8 cellular contexts compared by ENCODE assay signal in genomic region chr5:59039003-59039295, GRCh38.
DNase-seq lines count a peak whose midpoint lies in the region; ATAC-seq and TF ChIP-seq lines count a peak whose summit lies in the region.

No MANE protein-coding gene starts in this region.

- H4K8ac ChIP-seq in trophoblast cell (ENCODE audit: low read depth, low read length): peak overlapping the region; percentile 57

- H2AK5ac ChIP-seq in trophoblast cell (ENCODE audit: low read length): peak overlapping the region; percentile 65

- TF ChIP-seq CTCF in AG10803 (conservative IDR thresholded peaks at IDR 0.05; ENCODE audit: low read length) (no peak), SK-N-SH (IDR thresholded peaks at IDR 0.05) (no peak), fibroblast of the aortic adventitia (IDR thresholded peaks at IDR 0.05; ENCODE audit: insufficient read depth, low read length) (no peak)

- TF ChIP-seq RAD21 in SK-N-SH (IDR thresholded peaks at IDR 0.05; ENCODE audit: low read length): no peak

- H3K4me1 ChIP-seq in SK-N-SH (ENCODE audit: control insufficient read depth in 1 of 2, insufficient read depth in 2 of 2, low read depth in 1 of 2, low read length in 1 of 2): peaks cover 26 to 45% of the 10 kb centered on the region in 2 experiments
- peaks cover 3 to 5% of the 10 kb centered on the region in 2 experiments for H3K4me1 ChIP-seq in trophoblast cell (ENCODE audit: control insufficient read depth in 1 of 2, insufficient read depth in 2 of 2, low read length in 2 of 2)

- H3K9ac ChIP-seq in SK-N-SH (peak overlapping the region; percentile 69; the same call in 1 of the 2 replicates), trophoblast cell (ENCODE audit: low read length) (peak overlapping the region; percentile 94)

- H3K23ac ChIP-seq in trophoblast cell (ENCODE audit: low read length): no peak overlapping the region

- peak overlapping the region; percentile 70 for H4K12ac ChIP-seq in trophoblast cell (ENCODE audit: low read depth, low read length)

- H3K27ac ChIP-seq in SK-N-SH (ENCODE audit: low read depth in 2 of 2, low read length in 1 of 2) (peak overlapping the region; percentile 41 to 50; a peak in 2 of 4 replicates), trophoblast cell (ENCODE audit: low read depth, low read length) (peak overlapping the region; percentile 38)

- peak overlapping the region; percentile 58 for H2BK12ac ChIP-seq in trophoblast cell (ENCODE audit: low read length)

- H3K18ac ChIP-seq in trophoblast cell (ENCODE audit: low read length): peak overlapping the region; percentile 98

- 10% methylated on average over 4 of the region's 29 CpGs for WGBS in SK-N-SH (ENCODE audit: low lambda C conversion rate)
- WGBS in trophoblast cell (ENCODE audit: extremely low coverage, insufficient coverage, insufficient read length): no CpG with 5 or more reads among the region's 29 CpGs

- H3K14ac ChIP-seq in trophoblast cell (ENCODE audit: low read length): peak overlapping the region; percentile 95

- peak overlapping the region; percentile 91 for H2BK120ac ChIP-seq in trophoblast cell (ENCODE audit: insufficient read depth, low read length, poor library complexity)

- H3K27me3 ChIP-seq in SK-N-SH (ENCODE audit: insufficient read depth) (no peaks in the 10 kb centered on the region), trophoblast cell (ENCODE audit: insufficient read depth, low read length) (peaks cover 5% of the 10 kb centered on the region)

- DNase-seq in AG10803 (ENCODE audit: low read depth) (no peak), SK-N-SH (no peak), fibroblast of the aortic adventitia (ENCODE audit: low read depth) (peak; percentile 39), trophoblast cell (no peak), HT-29 (ENCODE audit: low spot score) (no peak), superior temporal gyrus (ENCODE audit: extremely low spot score) (no peak)

- peak overlapping the region; percentile 93 for H2AFZ ChIP-seq in SK-N-SH (ENCODE audit: low read depth)
- peak overlapping the region; percentile 66 for H2AFZ ChIP-seq in trophoblast cell (ENCODE audit: insufficient read depth, low read length, poor library complexity)

- H3K9me2 ChIP-seq in SK-N-SH: no peaks in the 10 kb centered on the region

- H3K4me3 ChIP-seq in AG10803 (ENCODE audit: low read length) (peak overlapping the region; percentile 75), SK-N-SH (ENCODE audit: low read depth in 2 of 2, low read length in 1 of 2) (peak overlapping the region; percentile 74 to 76), fibroblast of the aortic adventitia (ENCODE audit: low read depth, low read length) (peak overlapping the region; percentile 78), trophoblast cell (ENCODE audit: low read depth, low read length) (peak overlapping the region; percentile 86)

- peak overlapping the region; percentile 15 for H2BK5ac ChIP-seq in trophoblast cell (ENCODE audit: low read depth, low read length, poor library complexity)

- H4K91ac ChIP-seq in trophoblast cell (ENCODE audit: low read depth, low read length): peak overlapping the region; percentile 88

- CTCF ChIA-PET in SK-N-SH (lab: Yijun Ruan, JAX): interaction anchor here (1.3 to 1.8 kb wide), 5 partner anchors 56 to 140 kb away, joined by 3 to 8 read pairs (median 4); no protein-coding TSS in a partner anchor

- peaks cover 11% of the 10 kb centered on the region; the same call in 1 of the 2 replicates for H3K79me2 ChIP-seq in SK-N-SH (ENCODE audit: insufficient read depth)
- H3K79me2 ChIP-seq in trophoblast cell (ENCODE audit: control insufficient read depth, insufficient read depth, low read length, poor library complexity): peaks cover 10% of the 10 kb centered on the region

- H3K4me2 ChIP-seq in SK-N-SH (peak overlapping the region; percentile 91), trophoblast cell (ENCODE audit: low read length) (peak overlapping the region; percentile 97)

- peaks cover 33% of the 10 kb centered on the region for H3F3A ChIP-seq in SK-N-SH (replicated peaks; ENCODE audit: insufficient read depth)

- no peaks in the 10 kb centered on the region for H4K20me1 ChIP-seq in SK-N-SH (ENCODE audit: insufficient read depth)

- H3K36me3 ChIP-seq in SK-N-SH (replicated peaks in 1 of 2; ENCODE audit: control insufficient read depth in 1 of 2, insufficient read depth in 2 of 2, low read length in 1 of 2) (no peaks in the 10 kb centered on the region), trophoblast cell (ENCODE audit: control insufficient read depth in 1 of 2, insufficient read depth in 2 of 2, low read length in 2 of 2) (no peaks in the 10 kb centered on the region)

- ATAC-seq in GM21528 (IDR thresholded peaks at IDR 0.05; ENCODE audit: low FRiP score, unreplicated experiment) (peak; percentile 58), HG03342 (IDR thresholded peaks at IDR 0.05; ENCODE audit: unreplicated experiment) (no peak)

- peak overlapping the region; percentile 85 for H3K4ac ChIP-seq in trophoblast cell (ENCODE audit: low read depth, low read length)

- H3K79me1 ChIP-seq in trophoblast cell (ENCODE audit: low read length): peaks cover 11% of the 10 kb centered on the region

- no peaks in the 10 kb centered on the region for H3K9me3 ChIP-seq in SK-N-SH
- H3K9me3 ChIP-seq in trophoblast cell (ENCODE audit: insufficient read depth, low read depth, low read length): no peaks in the 10 kb centered on the region

- POLR2A ChIA-PET in SK-N-SH (lab: Yijun Ruan, JAX): interaction anchor here (1.8 kb wide), 1 partner anchor 90 kb away, joined by 14 read pairs; no protein-coding TSS in a partner anchor

- no peak for TF ChIP-seq EP300 in SK-N-SH (IDR thresholded peaks at IDR 0.05; ENCODE audit: borderline replicate concordance in 1 of 2, low read depth in 1 of 2, low read length in 1 of 2)

TF ChIP-seq in SK-N-SH, 30 proteins besides CTCF, POLR2A, EP300 and RAD21:
- TF ChIP-seq EZH2phosphoT487 (IDR thresholded peaks at IDR 0.05; ENCODE audit: borderline replicate concordance, low read depth) (no peak), MXI1 (IDR thresholded peaks at IDR 0.05; ENCODE audit: low read depth, low read length) (0 out of 2 replicates have a peak, but pooled peaks have one; percentile 12)
